ENCODE assay signal across 2 cellular contexts in genomic region chr14:105450864-105451720, GRCh38.
TF ChIP-seq lines count a peak whose summit lies in the region.

No MANE protein-coding gene starts in this region.

TF ChIP-seq in HCT116, 20 proteins besides CTCF, POLR2A, EP300 and RAD21:
- TF ChIP-seq YY1 (IDR thresholded peaks at IDR 0.05; ENCODE audit: extremely low read depth, insufficient replicate concordance, low read depth, low read length) (no peak), TCF7L2 (IDR thresholded peaks at IDR 0.05; ENCODE audit: borderline replicate concordance, extremely low read depth, insufficient read depth, insufficient read length) (no peak), SP1 (IDR thresholded peaks at IDR 0.05; ENCODE audit: low read depth) (no peak), EGR1 (IDR thresholded peaks at IDR 0.05; ENCODE audit: low read depth) (no peak), JUND (IDR thresholded peaks at IDR 0.05) (no peak), ELF1 (IDR thresholded peaks at IDR 0.05; ENCODE audit: borderline replicate concordance, low read depth) (no peak), REST (IDR thresholded peaks at IDR 0.05; ENCODE audit: low read depth) (no peak), MAX (IDR thresholded peaks at IDR 0.05) (no peak), ATF3 (IDR thresholded peaks at IDR 0.05) (no peak), ZNF274 (IDR thresholded peaks at IDR 0.05; ENCODE audit: low read depth, low read length) (no peak), CBX3 (IDR thresholded peaks at IDR 0.05; ENCODE audit: low read depth) (no peak), EZH2 (IDR thresholded peaks at IDR 0.05) (no peak), POLR2AphosphoS5 (IDR thresholded peaks at IDR 0.05; ENCODE audit: low read depth, low read length) (no peak), EZH2phosphoT487 (IDR thresholded peaks at IDR 0.05; ENCODE audit: borderline replicate concordance) (no peak), SRF (IDR thresholded peaks at IDR 0.05; ENCODE audit: low read depth) (no peak), CEBPB (IDR thresholded peaks at IDR 0.05; ENCODE audit: low read depth) (no peak), FOSL1 (IDR thresholded peaks at IDR 0.05; ENCODE audit: low read depth) (no peak)

TF ChIP-seq in K562, 482 proteins besides CTCF, POLR2A, EP300 and RAD21:
- TF ChIP-seq KLF13 (tag; IDR thresholded peaks at IDR 0.05; ENCODE audit: borderline replicate concordance, low read depth) (no peak), LEF1 (IDR thresholded peaks at IDR 0.05) (no peak), PREB (CRISPR knock-in tag; IDR thresholded peaks at IDR 0.05) (no peak), ZNF175 (CRISPR knock-in tag; IDR thresholded peaks at IDR 0.05; ENCODE audit: low read depth) (no peak), HBP1 (CRISPR knock-in tag; IDR thresholded peaks at IDR 0.05) (no peak), POLR2G (IDR thresholded peaks at IDR 0.05; ENCODE audit: low read depth, low read length) (peak; percentile 13; the same call in 1 of the 2 replicates), PPARD (CRISPR knock-in tag; IDR thresholded peaks at IDR 0.05) (no peak), ZNF766 (CRISPR knock-in tag; conservative IDR thresholded peaks at IDR 0.05) (no peak), CBX5 (IDR thresholded peaks at IDR 0.05; ENCODE audit: borderline replicate concordance, low read depth) (no peak)
